In genomic region chr2:240832205-240832727, GRCh38 we compare ENCODE assay signal across 8 cellular contexts. TPM values are rescaled to one million over a fixed set of nuclear protein-coding genes. Genes with fewer than 3 reads are reported as not detected.
DNase-seq lines count a peak whose midpoint lies in the region; ATAC-seq and TF ChIP-seq lines count a peak whose summit lies in the region.

No MANE protein-coding gene starts in this region.

- H4K20me1 ChIP-seq in BLaER1 treated with 17β-estradiol and CSF1 and Interleukin-3, amounts not matched to agents 10 nM and 100 nM, result peaks cover 0 to 17% (median 6%) of the 10 kb centered on the region in 11 experiments; a peak in 10 of 22 replicates

- H3K36me3 ChIP-seq in BLaER1 treated with 17β-estradiol and CSF1 and Interleukin-3, amounts not matched to agents 10 nM and 100 nM, result no peaks in the 10 kb centered on the region
- no peaks in the 10 kb centered on the region for H3K36me3 ChIP-seq in NT2/D1 (ENCODE audit: insufficient read depth, insufficient read length, low read length)

- peak overlapping the region in 1 of 11 experiments; percentile 38; a peak in 1 of 22 replicates for H3K27ac ChIP-seq in BLaER1 treated with 17β-estradiol and CSF1 and Interleukin-3, amounts not matched to agents 10 nM and 100 nM

- H3K9ac ChIP-seq in BLaER1 treated with 17β-estradiol and CSF1 and Interleukin-3, amounts not matched to agents 10 nM and 100 nM, result peak overlapping the region in 5 of 11 experiments; percentile 12 to 60 (median 39); a peak in 4 of 22 replicates
- peak overlapping the region; percentile 63 for H3K9ac ChIP-seq in NT2/D1 (ENCODE audit: insufficient read length, low read depth)

- peaks cover 13 to 34% (median 17%) of the 10 kb centered on the region in 11 experiments; a peak in 20 of 22 replicates for H3K27me3 ChIP-seq in BLaER1 treated with 17β-estradiol and CSF1 and Interleukin-3, amounts not matched to agents 10 nM and 100 nM
- peaks cover 65% of the 10 kb centered on the region for H3K27me3 ChIP-seq in NT2/D1 (ENCODE audit: insufficient read depth, insufficient read length)

- peak; percentile 88 for ATAC-seq in GM19452 (IDR thresholded peaks at IDR 0.05; ENCODE audit: unreplicated experiment)

- no peak for TF ChIP-seq CTCF in epithelial cell of esophagus (IDR thresholded peaks at IDR 0.05; ENCODE audit: insufficient read depth, low read depth, low read length, missing control alignments)

- H3K4me1 ChIP-seq in BLaER1 treated with 17β-estradiol and CSF1 and Interleukin-3, amounts not matched to agents 10 nM and 100 nM, result peaks cover 6 to 29% (median 26%) of the 10 kb centered on the region in 10 experiments
- H3K4me1 ChIP-seq in NT2/D1 (ENCODE audit: insufficient read depth, insufficient read length), result peaks cover 8% of the 10 kb centered on the region

- peak overlapping the region; percentile 66 to 95 (median 83) for H3K4me2 ChIP-seq in BLaER1 treated with 17β-estradiol and CSF1 and Interleukin-3, amounts not matched to agents 10 nM and 100 nM

- H3K9me3 ChIP-seq in BLaER1 treated with 17β-estradiol and CSF1 and Interleukin-3, amounts not matched to agents 10 nM and 100 nM (replicated peaks in 1 of 11), result peaks cover 0 to 1% (median 0%) of the 10 kb centered on the region in 11 experiments; a peak in 1 of 22 replicates
- H3K9me3 ChIP-seq in NT2/D1 (ENCODE audit: insufficient read depth, low read length), result peaks cover 1% of the 10 kb centered on the region; the same call in 1 of the 2 replicates

- DNase-seq in HT-29 (ENCODE audit: low spot score), result peak; percentile 81
- DNase-seq in NT2/D1 (ENCODE audit: low read depth, low spot score), result peak; percentile 93
- peak; percentile 92 for DNase-seq in activated T-cell treated with anti-CD3 and anti-CD28 coated beads for 24 hours (ENCODE audit: low read depth)
- DNase-seq in epithelial cell of esophagus (ENCODE audit: low read depth), result peak; percentile 69
- peak; percentile 93 for DNase-seq in midbrain (lab: John Stamatoyannopoulos, UW)
- DNase-seq in stimulated activated CD8-positive, alpha-beta memory T cell treated with anti-CD3 and anti-CD28 coated beads, Interleukin-2, amount 100 ng/mL, for 48 hours (ENCODE audit: low read depth in 2 of 2), result peak; percentile 93 to 96

- peak overlapping the region in 7 of 10 experiments; percentile 34 to 54 (median 47); a peak in 11 of 20 replicates for H3K4me3 ChIP-seq in BLaER1 treated with 17β-estradiol and CSF1 and Interleukin-3, amounts not matched to agents 10 nM and 100 nM
- H3K4me3 ChIP-seq in NT2/D1 (ENCODE audit: insufficient read length, low read depth) (peak overlapping the region; percentile 46), epithelial cell of esophagus (ENCODE audit: low read length) (no peak overlapping the region)

RNA-seq across cellular contexts. Expression of gene KIF1A, which starts 12.2 kb away (rescaled TPM):
- total RNA-seq in HT-29 (2014; rRNA removed; shearing (Covaris generic)), result not detected in 2 replicates

RNA-seq across cellular contexts. Expression of gene AGXT, which starts 36.4 kb away (rescaled TPM):
- 1.6 and 3.0 TPM in 2 replicates for total RNA-seq in HT-29 (2014; rRNA removed; shearing (Covaris generic))
